16 cellular contexts compared by ENCODE assay signal in the genomic region with DNA sequence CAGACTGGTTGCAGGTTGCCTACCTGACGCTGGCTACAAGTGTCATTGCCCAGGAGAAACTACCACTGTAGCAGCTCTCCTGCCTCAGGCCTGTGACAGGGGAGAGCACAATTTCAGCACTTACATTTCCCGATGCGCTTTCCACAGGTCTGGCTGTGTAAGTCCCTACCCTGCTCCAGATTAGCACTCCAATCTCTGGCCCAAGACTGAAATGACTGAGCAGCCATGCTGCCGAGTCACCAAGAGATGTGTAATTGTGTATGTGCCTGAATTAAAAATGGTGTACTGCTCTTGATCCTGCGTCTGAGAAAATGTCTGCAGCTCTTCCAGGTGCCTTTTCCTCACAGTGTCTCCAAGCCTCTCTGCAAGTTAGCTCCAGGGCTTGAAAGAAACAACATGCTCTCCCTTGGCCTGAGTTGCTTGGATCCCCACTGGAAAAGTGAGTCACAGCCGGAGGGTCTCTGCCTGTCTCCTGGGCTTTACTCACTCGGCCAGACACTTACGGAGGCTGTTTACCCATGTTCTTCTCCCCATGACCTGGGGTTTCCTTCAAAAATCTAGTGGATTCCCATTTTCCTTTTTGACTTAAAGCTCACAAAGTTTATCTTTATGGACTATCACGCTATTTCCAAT.
"Had no signal": no experiment of that assay in that cellular context is flagged by ENCODE, and none has a peak within 500 bp of the region (broad histone marks: within the 10 kb centered on the region; RNA-seq: fewer than 3 reads in every experiment).

No MANE protein-coding gene starts in this region.

- H3K9me3 ChIP-seq: pancreas, sigmoid colon, thoracic aorta, uterus had no signal

- H3K4me1 ChIP-seq: pancreas, sigmoid colon, uterus had no signal

- FAIRE-seq: islet of Langerhans, pancreas had no signal

- H3K27me3 ChIP-seq: sigmoid colon, uterus had no signal

- DNase-seq: activated CD4-positive, alpha-beta T cell treated with anti-CD3 and anti-CD28 coated beads for 48 hours; activated CD8-positive, alpha-beta memory T cell treated with anti-CD3 and anti-CD28 coated beads, Interleukin-2, amount 50 U/mL, for 48 hours; activated CD8-positive, alpha-beta T cell treated with anti-CD3 and anti-CD28 coated beads, Interleukin-2, amount 10 ng/mL, durations not matched to agents 7 days and 5 days; activated gamma-delta T cell treated with Interleukin-2 at 50 U/mL for 16 hours; activated naive CD8-positive, alpha-beta T cell treated with anti-CD3 and anti-CD28 coated beads for 36 hours; activated T-cell treated with anti-CD3 and anti-CD28 coated beads, Interleukin-2, amount 50 U/mL, for 72 hours; amygdala; central memory CD4-positive, alpha-beta T cell; sigmoid colon; stimulated activated CD4-positive, alpha-beta T cell treated with anti-CD3 and anti-CD28 coated beads, Interleukin-1b, Interleukin-23, amount 100 ng/mL, for 48 hours; T-helper 17 cell; uterus had no signal

- H3K4me3 ChIP-seq: coronary artery, pancreas, sigmoid colon, thoracic aorta, uterus had no signal

- ATAC-seq: activated CD8-positive, alpha-beta T cell treated with anti-CD3 and anti-CD28 coated beads, Interleukin-2, amount 10 ng/mL, durations not matched to agents 7 days and 5 days; activated T-cell treated with anti-CD3 and anti-CD28 coated beads, Interleukin-2, amount 50 U/mL, for 72 hours; T-helper 17 cell had no signal

- H3K27ac ChIP-seq: coronary artery, pancreas, sigmoid colon, thoracic aorta, uterus had no signal

- H3K36me3 ChIP-seq: pancreas, sigmoid colon, thoracic aorta, uterus had no signal
